In the genomic region with DNA sequence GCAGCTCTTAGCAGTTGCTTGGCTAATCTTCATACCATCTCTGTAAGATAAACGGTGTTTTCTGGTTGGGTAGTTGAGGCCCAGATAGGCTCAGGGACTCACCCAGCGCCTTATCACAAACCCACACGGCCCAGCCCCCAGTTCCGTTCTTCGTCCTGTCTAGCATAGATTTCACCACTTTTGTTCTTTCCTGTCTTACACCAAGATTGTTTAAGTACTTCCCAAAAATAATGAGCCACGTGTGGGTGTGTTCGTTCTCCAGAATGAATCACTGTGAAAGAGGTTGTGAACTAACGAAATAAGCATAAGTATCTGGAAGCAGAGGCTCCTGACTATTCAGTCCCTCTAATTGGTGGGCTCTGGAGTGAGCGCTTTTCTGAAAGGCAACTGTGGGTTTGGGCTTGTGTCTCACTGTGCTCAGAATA, we compare ENCODE assay signal across 1 cellular context.
TF ChIP-seq lines count a peak whose summit lies in the region.

No MANE protein-coding gene starts in this region.

TF ChIP-seq in K562, 482 proteins besides CTCF, POLR2A, EP300 and RAD21 (continued from another document and continues in another):
- TF ChIP-seq, protein P1, sequence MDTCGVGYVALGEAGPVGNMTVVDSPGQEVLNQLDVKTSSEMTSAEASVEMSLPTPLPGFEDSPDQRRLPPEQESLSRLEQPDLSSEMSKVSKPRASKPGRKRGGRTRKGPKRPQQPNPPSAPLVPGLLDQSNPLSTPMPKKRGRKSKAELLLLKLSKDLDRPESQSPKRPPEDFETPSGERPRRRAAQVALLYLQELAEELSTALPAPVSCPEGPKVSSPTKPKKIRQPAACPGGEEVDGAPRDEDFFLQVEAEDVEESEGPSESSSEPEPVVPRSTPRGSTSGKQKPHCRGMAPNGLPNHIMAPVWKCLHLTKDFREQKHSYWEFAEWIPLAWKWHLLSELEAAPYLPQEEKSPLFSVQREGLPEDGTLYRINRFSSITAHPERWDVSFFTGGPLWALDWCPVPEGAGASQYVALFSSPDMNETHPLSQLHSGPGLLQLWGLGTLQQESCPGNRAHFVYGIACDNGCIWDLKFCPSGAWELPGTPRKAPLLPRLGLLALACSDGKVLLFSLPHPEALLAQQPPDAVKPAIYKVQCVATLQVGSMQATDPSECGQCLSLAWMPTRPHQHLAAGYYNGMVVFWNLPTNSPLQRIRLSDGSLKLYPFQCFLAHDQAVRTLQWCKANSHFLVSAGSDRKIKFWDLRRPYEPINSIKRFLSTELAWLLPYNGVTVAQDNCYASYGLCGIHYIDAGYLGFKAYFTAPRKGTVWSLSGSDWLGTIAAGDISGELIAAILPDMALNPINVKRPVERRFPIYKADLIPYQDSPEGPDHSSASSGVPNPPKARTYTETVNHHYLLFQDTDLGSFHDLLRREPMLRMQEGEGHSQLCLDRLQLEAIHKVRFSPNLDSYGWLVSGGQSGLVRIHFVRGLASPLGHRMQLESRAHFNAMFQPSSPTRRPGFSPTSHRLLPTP (IDR thresholded peaks at IDR 0.05; ENCODE audit: borderline replicate concordance, extremely low read depth, insufficient read length): no peak
- TF ChIP-seq THRAP3 (IDR thresholded peaks at IDR 0.05; ENCODE audit: borderline replicate concordance): no peak
- TF ChIP-seq ASH1L (IDR thresholded peaks at IDR 0.05; ENCODE audit: borderline replicate concordance, low read depth, partially characterized antibody): no peak
- TF ChIP-seq, protein P2, sequence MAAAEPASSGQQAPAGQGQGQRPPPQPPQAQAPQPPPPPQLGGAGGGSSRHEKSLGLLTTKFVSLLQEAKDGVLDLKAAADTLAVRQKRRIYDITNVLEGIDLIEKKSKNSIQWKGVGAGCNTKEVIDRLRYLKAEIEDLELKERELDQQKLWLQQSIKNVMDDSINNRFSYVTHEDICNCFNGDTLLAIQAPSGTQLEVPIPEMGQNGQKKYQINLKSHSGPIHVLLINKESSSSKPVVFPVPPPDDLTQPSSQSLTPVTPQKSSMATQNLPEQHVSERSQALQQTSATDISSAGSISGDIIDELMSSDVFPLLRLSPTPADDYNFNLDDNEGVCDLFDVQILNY (CRISPR knock-in tag; IDR thresholded peaks at IDR 0.05): no peak
- peak; percentile 71 for TF ChIP-seq L3MBTL2 (IDR thresholded peaks at IDR 0.05)
- peak; percentile 90 for TF ChIP-seq HMGN3 (IDR thresholded peaks at IDR 0.05; ENCODE audit: borderline replicate concordance, extremely low read depth, insufficient read length, low read depth, low read length)
- no peak for TF ChIP-seq IFI16 (CRISPR knock-in tag; IDR thresholded peaks at IDR 0.05)
- peak; percentile 94 for TF ChIP-seq SMARCC2 (IDR thresholded peaks at IDR 0.05; ENCODE audit: low read depth)
- TF ChIP-seq, protein P3, sequence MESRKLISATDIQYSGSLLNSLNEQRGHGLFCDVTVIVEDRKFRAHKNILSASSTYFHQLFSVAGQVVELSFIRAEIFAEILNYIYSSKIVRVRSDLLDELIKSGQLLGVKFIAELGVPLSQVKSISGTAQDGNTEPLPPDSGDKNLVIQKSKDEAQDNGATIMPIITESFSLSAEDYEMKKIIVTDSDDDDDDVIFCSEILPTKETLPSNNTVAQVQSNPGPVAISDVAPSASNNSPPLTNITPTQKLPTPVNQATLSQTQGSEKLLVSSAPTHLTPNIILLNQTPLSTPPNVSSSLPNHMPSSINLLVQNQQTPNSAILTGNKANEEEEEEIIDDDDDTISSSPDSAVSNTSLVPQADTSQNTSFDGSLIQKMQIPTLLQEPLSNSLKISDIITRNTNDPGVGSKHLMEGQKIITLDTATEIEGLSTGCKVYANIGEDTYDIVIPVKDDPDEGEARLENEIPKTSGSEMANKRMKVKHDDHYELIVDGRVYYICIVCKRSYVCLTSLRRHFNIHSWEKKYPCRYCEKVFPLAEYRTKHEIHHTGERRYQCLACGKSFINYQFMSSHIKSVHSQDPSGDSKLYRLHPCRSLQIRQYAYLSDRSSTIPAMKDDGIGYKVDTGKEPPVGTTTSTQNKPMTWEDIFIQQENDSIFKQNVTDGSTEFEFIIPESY (CRISPR knock-in tag; IDR thresholded peaks at IDR 0.05): no peak
- no peak for TF ChIP-seq TBP (optimal IDR thresholded peaks at IDR 0.05; ENCODE audit: low read depth, low read length)
- TF ChIP-seq, protein P4, sequence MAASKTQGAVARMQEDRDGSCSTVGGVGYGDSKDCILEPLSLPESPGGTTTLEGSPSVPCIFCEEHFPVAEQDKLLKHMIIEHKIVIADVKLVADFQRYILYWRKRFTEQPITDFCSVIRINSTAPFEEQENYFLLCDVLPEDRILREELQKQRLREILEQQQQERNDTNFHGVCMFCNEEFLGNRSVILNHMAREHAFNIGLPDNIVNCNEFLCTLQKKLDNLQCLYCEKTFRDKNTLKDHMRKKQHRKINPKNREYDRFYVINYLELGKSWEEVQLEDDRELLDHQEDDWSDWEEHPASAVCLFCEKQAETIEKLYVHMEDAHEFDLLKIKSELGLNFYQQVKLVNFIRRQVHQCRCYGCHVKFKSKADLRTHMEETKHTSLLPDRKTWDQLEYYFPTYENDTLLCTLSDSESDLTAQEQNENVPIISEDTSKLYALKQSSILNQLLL (CRISPR knock-in tag; IDR thresholded peaks at IDR 0.05; ENCODE audit: borderline replicate concordance): no peak
- TF ChIP-seq SMARCA4 (IDR thresholded peaks at IDR 0.05): peak; percentile 97
- peak; percentile 26; the same call in 1 of the 2 replicates for TF ChIP-seq RAD51 (IDR thresholded peaks at IDR 0.05; ENCODE audit: borderline replicate concordance, low read depth)
- peak; percentile 3; the same call in 1 of the 2 replicates for TF ChIP-seq ZNF239 (CRISPR knock-in tag; IDR thresholded peaks at IDR 0.05)
- peak; percentile 93 for TF ChIP-seq CTBP1 (IDR thresholded peaks at IDR 0.05; ENCODE audit: borderline replicate concordance)
- TF ChIP-seq SIN3A (IDR thresholded peaks at IDR 0.05; ENCODE audit: borderline replicate concordance in 2 of 2, control insufficient read depth in 1 of 2, low read depth in 2 of 2, low read length in 2 of 2): no peak
- TF ChIP-seq XRCC3 (IDR thresholded peaks at IDR 0.05): no peak
- TF ChIP-seq MAFG (tag; conservative IDR thresholded peaks at IDR 0.05): no peak
- TF ChIP-seq ZNF140 (CRISPR knock-in tag; IDR thresholded peaks at IDR 0.05): no peak
- no peak for TF ChIP-seq BRCA1 (IDR thresholded peaks at IDR 0.05)
- no peak for TF ChIP-seq BRCA1 (CRISPR knock-in tag; IDR thresholded peaks at IDR 0.05)
- TF ChIP-seq ATF1 (CRISPR knock-in tag; IDR thresholded peaks at IDR 0.05): no peak
- TF ChIP-seq ATF1 (tag; IDR thresholded peaks at IDR 0.05): peak; percentile 52; the same call in 1 of the 2 replicates
- TF ChIP-seq GATAD2B (IDR thresholded peaks at IDR 0.05; ENCODE audit: borderline replicate concordance): peak; percentile 74
- TF ChIP-seq RBM14 (IDR thresholded peaks at IDR 0.05; ENCODE audit: borderline replicate concordance, insufficient read depth, low read depth, low read length): no peak
- peak; percentile 69; the same call in 1 of the 2 replicates for TF ChIP-seq GATAD2A (IDR thresholded peaks at IDR 0.05)
- peak; percentile 71; the same call in 1 of the 2 replicates for TF ChIP-seq NCOA1 (IDR thresholded peaks at IDR 0.05; ENCODE audit: low read depth)
- TF ChIP-seq MCM2 (IDR thresholded peaks at IDR 0.05; ENCODE audit: low read depth): no peak
- no peak for TF ChIP-seq CHD1 (IDR thresholded peaks at IDR 0.05; ENCODE audit: low read length)
- TF ChIP-seq, protein P5, sequence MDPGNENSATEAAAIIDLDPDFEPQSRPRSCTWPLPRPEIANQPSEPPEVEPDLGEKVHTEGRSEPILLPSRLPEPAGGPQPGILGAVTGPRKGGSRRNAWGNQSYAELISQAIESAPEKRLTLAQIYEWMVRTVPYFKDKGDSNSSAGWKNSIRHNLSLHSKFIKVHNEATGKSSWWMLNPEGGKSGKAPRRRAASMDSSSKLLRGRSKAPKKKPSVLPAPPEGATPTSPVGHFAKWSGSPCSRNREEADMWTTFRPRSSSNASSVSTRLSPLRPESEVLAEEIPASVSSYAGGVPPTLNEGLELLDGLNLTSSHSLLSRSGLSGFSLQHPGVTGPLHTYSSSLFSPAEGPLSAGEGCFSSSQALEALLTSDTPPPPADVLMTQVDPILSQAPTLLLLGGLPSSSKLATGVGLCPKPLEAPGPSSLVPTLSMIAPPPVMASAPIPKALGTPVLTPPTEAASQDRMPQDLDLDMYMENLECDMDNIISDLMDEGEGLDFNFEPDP (CRISPR knock-in tag; IDR thresholded peaks at IDR 0.05): no peak
- TF ChIP-seq SMC3 (conservative IDR thresholded peaks at IDR 0.05; ENCODE audit: insufficient read depth, low read depth, low read length): no peak
- no peak for TF ChIP-seq ZFPM2 (CRISPR knock-in tag; IDR thresholded peaks at IDR 0.05)
- no peak for TF ChIP-seq FOXA3 (CRISPR knock-in tag; conservative IDR thresholded peaks at IDR 0.05 in 1 of 2, IDR thresholded peaks at IDR 0.05 in 1 of 2)
- TF ChIP-seq NFXL1 (CRISPR knock-in tag; IDR thresholded peaks at IDR 0.05): no peak
- peak; percentile 67; the same call in 1 of the 2 replicates for TF ChIP-seq LCOR (CRISPR knock-in tag; IDR thresholded peaks at IDR 0.05)
- TF ChIP-seq NFIC (IDR thresholded peaks at IDR 0.05): peak; percentile 80
- TF ChIP-seq HNRNPL (IDR thresholded peaks at IDR 0.05; ENCODE audit: low read depth, low read length): no peak
- TF ChIP-seq, protein P6, sequence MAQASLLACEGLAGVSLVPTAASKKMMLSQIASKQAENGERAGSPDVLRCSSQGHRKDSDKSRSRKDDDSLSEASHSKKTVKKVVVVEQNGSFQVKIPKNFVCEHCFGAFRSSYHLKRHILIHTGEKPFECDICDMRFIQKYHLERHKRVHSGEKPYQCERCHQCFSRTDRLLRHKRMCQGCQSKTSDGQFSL (CRISPR knock-in tag; IDR thresholded peaks at IDR 0.05): no peak
- TF ChIP-seq, protein P6 (tag; IDR thresholded peaks at IDR 0.05): no peak
- TF ChIP-seq, protein P7, sequence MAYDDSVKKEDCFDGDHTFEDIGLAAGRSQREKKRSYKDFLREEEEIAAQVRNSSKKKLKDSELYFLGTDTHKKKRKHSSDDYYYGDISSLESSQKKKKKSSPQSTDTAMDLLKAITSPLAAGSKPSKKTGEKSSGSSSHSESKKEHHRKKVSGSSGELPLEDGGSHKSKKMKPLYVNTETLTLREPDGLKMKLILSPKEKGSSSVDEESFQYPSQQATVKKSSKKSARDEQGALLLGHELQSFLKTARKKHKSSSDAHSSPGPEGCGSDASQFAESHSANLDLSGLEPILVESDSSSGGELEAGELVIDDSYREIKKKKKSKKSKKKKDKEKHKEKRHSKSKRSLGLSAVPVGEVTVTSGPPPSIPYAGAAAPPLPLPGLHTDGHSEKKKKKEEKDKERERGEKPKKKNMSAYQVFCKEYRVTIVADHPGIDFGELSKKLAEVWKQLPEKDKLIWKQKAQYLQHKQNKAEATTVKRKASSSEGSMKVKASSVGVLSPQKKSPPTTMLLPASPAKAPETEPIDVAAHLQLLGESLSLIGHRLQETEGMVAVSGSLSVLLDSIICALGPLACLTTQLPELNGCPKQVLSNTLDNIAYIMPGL (CRISPR knock-in tag; IDR thresholded peaks at IDR 0.05): no peak
- TF ChIP-seq ZNF134 (CRISPR knock-in tag; conservative IDR thresholded peaks at IDR 0.05): no peak; the same call in 1 of the 2 replicates
- no peak for TF ChIP-seq TSC22D4 (tag; IDR thresholded peaks at IDR 0.05)
- TF ChIP-seq, protein P8, sequence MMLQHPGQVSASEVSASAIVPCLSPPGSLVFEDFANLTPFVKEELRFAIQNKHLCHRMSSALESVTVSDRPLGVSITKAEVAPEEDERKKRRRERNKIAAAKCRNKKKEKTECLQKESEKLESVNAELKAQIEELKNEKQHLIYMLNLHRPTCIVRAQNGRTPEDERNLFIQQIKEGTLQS (IDR thresholded peaks at IDR 0.05): peak; percentile 56; the same call in 1 of the 2 replicates
- TF ChIP-seq, protein P8 (CRISPR knock-in tag; conservative IDR thresholded peaks at IDR 0.05): no peak
- no peak for TF ChIP-seq YBX1 (IDR thresholded peaks at IDR 0.05)
- TF ChIP-seq ZNF699 (CRISPR knock-in tag; IDR thresholded peaks at IDR 0.05; ENCODE audit: insufficient replicate concordance): no peak
- TF ChIP-seq JUND (IDR thresholded peaks at IDR 0.05; ENCODE audit: borderline replicate concordance, low read depth, low read length): peak; percentile 84
- peak; percentile 55; the same call in 1 of the 3 replicates for TF ChIP-seq JUND (tag; IDR thresholded peaks at IDR 0.05; ENCODE audit: borderline replicate concordance, low read depth, low read length)
- peak; percentile 21; the same call in 1 of the 2 replicates for TF ChIP-seq CREB1 (IDR thresholded peaks at IDR 0.05)
- TF ChIP-seq CREB1 (CRISPR knock-in tag; IDR thresholded peaks at IDR 0.05): no peak
- TF ChIP-seq ETV6 (IDR thresholded peaks at IDR 0.05; ENCODE audit: borderline replicate concordance in 1 of 2, low read depth in 2 of 2, low read length in 1 of 2): peak; percentile 20 to 85; a peak in 2 of 4 replicates
- no peak for TF ChIP-seq ETV6 (CRISPR knock-in tag; IDR thresholded peaks at IDR 0.05; ENCODE audit: borderline replicate concordance)
- no peak for TF ChIP-seq WHSC1 (IDR thresholded peaks at IDR 0.05; ENCODE audit: low read length)
- TF ChIP-seq ZNF780A (CRISPR knock-in tag; IDR thresholded peaks at IDR 0.05): no peak
- no peak for TF ChIP-seq ZFP1 (CRISPR knock-in tag; IDR thresholded peaks at IDR 0.05)
- TF ChIP-seq, protein P9, sequence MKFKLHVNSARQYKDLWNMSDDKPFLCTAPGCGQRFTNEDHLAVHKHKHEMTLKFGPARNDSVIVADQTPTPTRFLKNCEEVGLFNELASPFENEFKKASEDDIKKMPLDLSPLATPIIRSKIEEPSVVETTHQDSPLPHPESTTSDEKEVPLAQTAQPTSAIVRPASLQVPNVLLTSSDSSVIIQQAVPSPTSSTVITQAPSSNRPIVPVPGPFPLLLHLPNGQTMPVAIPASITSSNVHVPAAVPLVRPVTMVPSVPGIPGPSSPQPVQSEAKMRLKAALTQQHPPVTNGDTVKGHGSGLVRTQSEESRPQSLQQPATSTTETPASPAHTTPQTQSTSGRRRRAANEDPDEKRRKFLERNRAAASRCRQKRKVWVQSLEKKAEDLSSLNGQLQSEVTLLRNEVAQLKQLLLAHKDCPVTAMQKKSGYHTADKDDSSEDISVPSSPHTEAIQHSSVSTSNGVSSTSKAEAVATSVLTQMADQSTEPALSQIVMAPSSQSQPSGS (CRISPR knock-in tag; IDR thresholded peaks at IDR 0.05): no peak
- TF ChIP-seq BHLHE40 (IDR thresholded peaks at IDR 0.05; ENCODE audit: low read length): peak; percentile 70
- peak; percentile 94 for TF ChIP-seq CCNT2 (IDR thresholded peaks at IDR 0.05; ENCODE audit: borderline replicate concordance, extremely low read depth, insufficient read length, low read depth, low read length)
- TF ChIP-seq POLR2B (IDR thresholded peaks at IDR 0.05; ENCODE audit: low read depth, partially characterized antibody): no peak
- no peak for TF ChIP-seq ZC3H11A (IDR thresholded peaks at IDR 0.05; ENCODE audit: low read depth, low read length)
- no peak for TF ChIP-seq ZNF778 (CRISPR knock-in tag; IDR thresholded peaks at IDR 0.05)
- peak; percentile 38 for TF ChIP-seq DACH1 (IDR thresholded peaks at IDR 0.05; ENCODE audit: partially characterized antibody)
- peak; percentile 96 for TF ChIP-seq DPF2 (IDR thresholded peaks at IDR 0.05)
- peak; percentile 84 for TF ChIP-seq MTA1 (IDR thresholded peaks at IDR 0.05; ENCODE audit: borderline replicate concordance)
